ENCODE assay signal across 18 cellular contexts in the genomic region with DNA sequence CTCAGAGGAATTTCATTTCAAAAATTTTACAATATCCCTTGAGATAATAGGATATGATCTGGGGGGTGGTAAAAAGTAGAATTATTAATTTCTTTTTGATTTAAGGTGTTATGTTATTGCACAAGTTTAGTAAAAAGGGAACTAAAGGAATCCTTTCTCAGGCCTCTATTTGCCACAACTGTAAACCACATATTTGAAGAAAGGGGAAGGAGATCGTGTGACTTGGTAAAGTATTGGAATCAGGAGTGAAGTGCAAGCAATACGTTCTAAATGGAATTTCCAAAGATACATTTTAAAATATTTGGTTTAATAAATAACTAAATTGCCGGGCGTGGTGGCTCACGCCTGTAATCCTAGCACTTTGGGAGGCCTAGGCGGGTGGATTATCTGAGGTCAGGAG. TPM values are rescaled to one million over a fixed set of nuclear protein-coding genes. Genes with fewer than 3 reads are reported as not detected.
"Had no signal": no experiment of that assay in that cellular context is flagged by ENCODE, and none has a peak within 500 bp of the region (broad histone marks: within the 10 kb centered on the region; RNA-seq: fewer than 3 reads in every experiment).

No MANE protein-coding gene starts in this region.

- H3K36me3 Mint-ChIP-seq: activated naive CD4-positive, alpha-beta T cell treated with anti-CD3 and anti-CD28 coated beads, Interleukin-2, amount 50 U/mL, for 24 hours; natural killer cell had no signal

- H3K27me3 Mint-ChIP-seq: central memory CD8-positive, alpha-beta T cell; type B pancreatic cell had no signal

- ATAC-seq: activated T-cell treated with anti-CD3 and anti-CD28 coated beads, Interleukin-2, amount 50 U/mL, for 72 hours; foreskin keratinocyte; left cardiac atrium; natural killer cell; sciatic nerve had no signal

- H3K4me3 Mint-ChIP-seq: activated naive CD4-positive, alpha-beta T cell treated with anti-CD3 and anti-CD28 coated beads, Interleukin-2, amount 50 U/mL, for 24 hours; activated T-cell treated with anti-CD3 and anti-CD28 coated beads, Interleukin-2, amount 50 U/mL, for 72 hours; central memory CD8-positive, alpha-beta T cell; natural killer cell; type B pancreatic cell had no signal

- H3K27ac Mint-ChIP-seq: activated naive CD4-positive, alpha-beta T cell treated with anti-CD3 and anti-CD28 coated beads, Interleukin-2, amount 50 U/mL, for 24 hours; activated T-cell treated with anti-CD3 and anti-CD28 coated beads, Interleukin-2, amount 50 U/mL, for 72 hours; type B pancreatic cell had no signal

- H3K4me1 Mint-ChIP-seq: activated naive CD4-positive, alpha-beta T cell treated with anti-CD3 and anti-CD28 coated beads, Interleukin-2, amount 50 U/mL, for 24 hours; central memory CD8-positive, alpha-beta T cell; natural killer cell had no signal

- H3K9me3 Mint-ChIP-seq: activated naive CD4-positive, alpha-beta T cell treated with anti-CD3 and anti-CD28 coated beads, Interleukin-2, amount 50 U/mL, for 24 hours; activated T-cell treated with anti-CD3 and anti-CD28 coated beads, Interleukin-2, amount 50 U/mL, for 72 hours; central memory CD8-positive, alpha-beta T cell; natural killer cell; type B pancreatic cell had no signal

- DNase-seq: activated CD4-positive, alpha-beta T cell treated with anti-CD3 and anti-CD28 coated beads, Interleukin-2, amount 50 U/mL, for 4 hours; activated gamma-delta T cell; activated T-cell treated with anti-CD3 and anti-CD28 coated beads, Interleukin-2, amount 50 U/mL, for 72 hours; colonic mucosa; foreskin keratinocyte; left cardiac atrium; mesendoderm; natural killer cell; stimulated activated CD4-positive, alpha-beta T cell treated with anti-CD3 and anti-CD28 coated beads, Interleukin-4, amount 100 ng/mL, for 1 hour; stomach; T-helper 9 cell; WERI-Rb-1 had no signal

RNA-seq across cellular contexts. Expression of a gene that starts 35.3 kb away (rescaled TPM):
- total RNA-seq: activated CD8-positive, alpha-beta memory T cell treated with anti-CD3 and anti-CD28 coated beads for 36 hours; activated T-cell treated with anti-CD3 and anti-CD28 coated beads, Interleukin-2, amount 50 U/mL, for 72 hours; epithelial cell of proximal tubule; foreskin keratinocyte; natural killer cell had no signal
- polyA plus RNA-seq: foreskin keratinocyte had no signal
